ENCODE assay signal across 22 cellular contexts in the genomic region with DNA sequence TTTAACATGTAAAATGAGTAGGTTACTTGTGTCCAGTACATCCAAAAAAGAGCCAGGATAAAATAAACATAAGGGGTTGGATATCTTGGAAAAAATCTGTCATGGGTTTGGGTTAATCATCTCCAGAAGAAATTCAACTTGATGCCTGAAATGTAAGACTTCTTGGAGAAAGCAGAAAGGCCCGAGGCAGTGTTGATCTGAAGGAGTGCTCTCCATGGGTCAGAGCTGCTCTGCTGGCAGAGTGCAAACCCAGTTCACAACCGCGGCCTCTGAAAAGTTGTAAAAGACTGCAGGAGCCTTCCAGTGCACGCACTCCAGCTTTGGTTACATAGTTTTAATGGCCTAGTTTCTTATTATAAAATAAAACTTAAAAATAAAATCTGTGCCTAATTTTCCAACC.
DNase-seq lines count a peak whose midpoint lies in the region; ATAC-seq, FAIRE-seq and TF ChIP-seq lines count a peak whose summit lies in the region.
"Had no signal": no experiment of that assay in that cellular context is flagged by ENCODE, and none has a peak within 500 bp of the region (broad histone marks: within the 10 kb centered on the region; RNA-seq: fewer than 3 reads in every experiment).

No MANE protein-coding gene starts in this region.

- H3K9me3 ChIP-seq in kidney (ENCODE audit: control insufficient read depth in 1 of 2, low read length in 2 of 2) = no peaks in the 10 kb centered on the region
- H3K9me3 ChIP-seq: mucosa of descending colon, SJSA1, thoracic aorta had no signal

- H3K27ac ChIP-seq in kidney (ENCODE audit: low read depth in 2 of 2, low read length in 2 of 2) = no peak overlapping the region
- H3K27ac ChIP-seq: SJSA1, thoracic aorta had no signal

- H3K4me3 ChIP-seq in HFF-Myc (replicated peaks; ENCODE audit: low read depth, low read length) (no peak overlapping the region), choroid plexus epithelial cell (ENCODE audit: low read depth, low read length) (no peak overlapping the region), kidney (ENCODE audit: low read length in 2 of 2) (no peak overlapping the region)
- H3K4me3 ChIP-seq: mucosa of descending colon, SJSA1, thoracic aorta had no signal

- H3K9ac ChIP-seq in kidney (ENCODE audit: low read length in 2 of 2) = no peak overlapping the region

- TF ChIP-seq CTCF in HFF-Myc (IDR thresholded peaks at IDR 0.05; ENCODE audit: low read depth, low read length, missing control alignments) = no peak
- no peak for TF ChIP-seq CTCF in choroid plexus epithelial cell (conservative IDR thresholded peaks at IDR 0.05; ENCODE audit: low read depth, low read length)
- no peak for TF ChIP-seq CTCF in kidney (IDR thresholded peaks at IDR 0.05; ENCODE audit: borderline replicate concordance, extremely low read depth, insufficient read depth)
- TF ChIP-seq CTCF in D721Med (IDR thresholded peaks at IDR 0.05; ENCODE audit: insufficient read depth, missing control alignments) = no peak

- DNase-seq in HFF-Myc (ENCODE audit: extremely low read depth, low read depth) = peak; percentile 3
- peak; percentile 48 for DNase-seq in choroid plexus epithelial cell (ENCODE audit: low read depth)
- peak; percentile 74 for DNase-seq in kidney
- DNase-seq in D721Med (ENCODE audit: insufficient read length, low spot score) = no peak
- no peak for DNase-seq in activated effector memory CD4-positive, alpha-beta T cell treated with Interleukin-2 at 50 U/mL for 16 hours
- DNase-seq in DMS 273 (lab: John Stamatoyannopoulos, UW; ENCODE audit: unreplicated experiment) = no peak
- no peak for DNase-seq in sciatic nerve (ENCODE audit: low spot score)
- DNase-seq: activated CD4-positive, alpha-beta T cell treated with anti-CD3 and anti-CD28 coated beads for 4 hours; activated naive CD4-positive, alpha-beta T cell treated with anti-CD3 and anti-CD28 coated beads, Interleukin-2, amount 10 ng/mL, durations not matched to agents 7 days and 5 days; activated T-cell treated with anti-CD3 and anti-CD28 coated beads, Interleukin-2, amount 50 U/mL, for 72 hours; aorta; effector CD8-positive, alpha-beta T cell; glutamatergic neuron; mucosa of descending colon; NCI-H1436; NCI-H2107; stimulated activated CD4-positive, alpha-beta T cell treated with anti-CD3 and anti-CD28 coated beads, Interleukin-4, amount 100 ng/mL, for 24 hours; stimulated activated naive CD4-positive, alpha-beta T cell treated with Interleukin-2 at 50 U/mL for 16 hours had no signal

- ATAC-seq in sciatic nerve = no peak
- ATAC-seq: activated T-cell treated with anti-CD3 and anti-CD28 coated beads, Interleukin-2, amount 50 U/mL, for 72 hours; mucosa of descending colon; Panc1 had no signal

- no peaks in the 10 kb centered on the region for H3K4me1 ChIP-seq in kidney (ENCODE audit: control insufficient read depth in 1 of 2, insufficient read depth in 1 of 2, low read depth in 1 of 2, low read length in 2 of 2)
- H3K4me1 ChIP-seq: SJSA1 had no signal

- intact Hi-C loops in kidney (cut with DNase I) = no loop called here
- intact Hi-C loops in sciatic nerve (cut with DNase I) = no loop called here

- no peaks in the 10 kb centered on the region for H3K36me3 ChIP-seq in kidney (ENCODE audit: control insufficient read depth in 1 of 2, insufficient read depth in 2 of 2, low read length in 2 of 2)
- H3K36me3 ChIP-seq: SJSA1, thoracic aorta had no signal

- no peak for FAIRE-seq in kidney (lab: Jason Lieb, UNC)
- FAIRE-seq in D721Med (lab: Jason Lieb, UNC) = no peak
- FAIRE-seq: H1 had no signal

Comparison
In these comparisons a context has a peak if more than half of its experiments do, and no peak if none do; other contexts are left out.
1. DNase-seq: peak in HFF-Myc (single experiment), choroid plexus epithelial cell (single experiment) and kidney (single experiment); none in D721Med (single experiment), activated effector memory CD4-positive, alpha-beta T cell treated with Interleukin-2 at 50 U/mL for 16 hours (single experiment), DMS 273 (single experiment) and sciatic nerve (single experiment).